8 cellular contexts compared by ENCODE assay signal in the genomic region with DNA sequence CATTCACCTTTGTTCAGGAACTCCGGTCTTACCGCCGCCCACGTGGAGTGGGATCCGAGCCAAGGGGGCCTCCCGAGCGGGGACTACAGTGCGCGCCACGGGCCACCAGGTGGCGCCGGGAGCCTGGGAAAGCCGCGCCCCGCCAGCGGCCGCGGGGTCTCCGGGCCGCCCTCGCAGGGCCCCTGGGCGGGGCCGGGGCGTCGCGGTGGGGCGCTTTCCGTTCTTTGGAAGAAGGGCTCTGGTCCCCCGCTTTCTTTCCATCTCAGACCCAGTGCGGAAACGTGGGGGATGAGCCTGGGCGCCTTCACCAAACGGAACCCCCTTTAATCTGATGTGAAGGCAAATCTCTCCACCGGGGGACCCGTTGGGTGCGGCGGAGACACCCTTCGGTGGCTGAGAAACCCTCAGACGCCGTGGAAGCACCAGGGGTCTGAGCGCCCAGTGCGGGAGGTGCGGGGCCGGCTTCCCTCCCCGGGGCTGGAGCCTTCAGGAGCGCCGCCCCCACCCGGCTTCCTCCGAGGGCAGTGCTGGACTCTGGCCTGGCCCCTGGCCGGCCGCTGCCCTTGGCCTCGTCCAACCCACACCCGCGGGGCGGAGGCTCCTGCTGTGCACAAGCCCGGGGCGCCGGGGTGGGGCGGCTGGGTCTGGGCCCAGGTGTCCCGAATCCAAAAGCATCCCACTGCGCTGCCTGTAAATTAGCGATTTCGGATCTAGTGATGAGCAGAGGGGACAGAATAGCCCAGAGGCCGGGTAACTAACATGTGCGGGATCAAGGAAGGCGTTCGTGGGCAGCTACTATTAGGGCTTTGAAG. TPM values are rescaled to one million over a fixed set of nuclear protein-coding genes. Genes with fewer than 3 reads are reported as not detected.
A peak's percentile ranks its signal among the peaks of the same experiment; 100 is the strongest.
DNase-seq lines count a peak whose midpoint lies in the region; ATAC-seq and TF ChIP-seq lines count a peak whose summit lies in the region.

No MANE protein-coding gene starts in this region.

- no peaks in the 10 kb centered on the region for H3K36me3 Mint-ChIP-seq in WTC11

- TF ChIP-seq CTCF in WTC11 (IDR thresholded peaks at IDR 0.05) (peak; percentile 88), cardiac fibroblast (IDR thresholded peaks at IDR 0.05; ENCODE audit: low read depth, low read length) (peak; percentile 69), spleen (IDR thresholded peaks at IDR 0.05 in 8 of 11, conservative IDR thresholded peaks at IDR 0.05 in 3 of 11) (peak; percentile 74 to 98 (median 95))

- H3K27me3 ChIP-seq in spleen (replicated peaks in 1 of 7): no peaks in the 10 kb centered on the region

- CTCF ChIA-PET in WTC11 (lab: Charles Lee): interaction anchor here (0.7 to 5.8 kb wide), 18 partner anchors 10 to 600 kb away, joined by 3 to 34 read pairs (median 4); a partner anchor contains a TSS

- TF ChIP-seq POLR2A in GM18505 (IDR thresholded peaks at IDR 0.05; ENCODE audit: borderline replicate concordance, extremely low read depth, insufficient read depth, insufficient read length): peak; percentile 69
- no peak for TF ChIP-seq POLR2A in spleen (IDR thresholded peaks at IDR 0.05)

- H3K36me3 ChIP-seq in spleen: peaks cover 0 to 3% (median 0%) of the 10 kb centered on the region in 6 donors

- POLR2A ChIA-PET in WTC11 (lab: Charles Lee): interaction anchor here (0.5 to 0.6 kb wide), 2 partner anchors 112 to 847 kb away, joined by 3 to 5 read pairs; no protein-coding TSS in a partner anchor

- H3K4me3 Mint-ChIP-seq in WTC11: peak overlapping the region; percentile 57

- H3K27ac ChIP-seq in spleen: peak overlapping the region; percentile 53 to 84 (median 81)

- no peaks in the 10 kb centered on the region for H3K9me3 ChIP-seq in spleen

- 7 to 17% (median 10%) methylated on average over 32 to 67 of the region's 67 CpGs for WGBS in spleen, 5 donors

- H3K27ac Mint-ChIP-seq in WTC11: no peak overlapping the region

- H3K27me3 Mint-ChIP-seq in WTC11 (ENCODE audit: low read depth): peaks cover 4% of the 10 kb centered on the region

- H3K9me3 Mint-ChIP-seq in WTC11: no peaks in the 10 kb centered on the region

- intact Hi-C loops in spleen (cut with DNase I; ENCODE audit: low total_unique reads): loop anchor here (2.0 to 10.0 kb wide), 3 partner anchors 181 to 1131 kb away; a partner anchor contains a TSS

- peak overlapping the region; percentile 71 to 74 for H3K4me3 ChIP-seq in cardiac fibroblast (replicated peaks in 1 of 2; ENCODE audit: low read depth in 2 of 2, low read length in 2 of 2)
- H3K4me3 ChIP-seq in spleen: peak overlapping the region; percentile 32 to 77 (median 58)

- H3K4me1 Mint-ChIP-seq in WTC11: peaks cover 53% of the 10 kb centered on the region

- DNase-seq in A172 (ENCODE audit: low spot score) (peak; percentile 77), NCI-H2107 treated with DMSO at 0.1 percent for 48 hours (lab: John Stamatoyannopoulos, UW; ENCODE audit: unreplicated experiment) (peak; percentile 72), WTC11 (ENCODE audit: low spot score) (peak; percentile 83), cardiac fibroblast (ENCODE audit: low read depth in 2 of 2) (peak; percentile 80 to 84), iris pigment epithelial cell (ENCODE audit: low read depth) (peak; percentile 69), spleen (peak; percentile 95)

- ATAC-seq in GM18505 (IDR thresholded peaks at IDR 0.05; ENCODE audit: unreplicated experiment) (peak; percentile 93), HG02970 (IDR thresholded peaks at IDR 0.05; ENCODE audit: low FRiP score, unreplicated experiment) (peak; percentile 84), WTC11 (peak; percentile 85)

- H3K4me1 ChIP-seq in spleen: peaks cover 0 to 35% (median 14%) of the 10 kb centered on the region in 6 donors

TF ChIP-seq in WTC11, 78 proteins besides CTCF, POLR2A, EP300 and RAD21 (continues in another document):
- TF ChIP-seq TP53 (CRISPR knock-in tag; IDR thresholded peaks at IDR 0.05): no peak
- TF ChIP-seq, protein P1, sequence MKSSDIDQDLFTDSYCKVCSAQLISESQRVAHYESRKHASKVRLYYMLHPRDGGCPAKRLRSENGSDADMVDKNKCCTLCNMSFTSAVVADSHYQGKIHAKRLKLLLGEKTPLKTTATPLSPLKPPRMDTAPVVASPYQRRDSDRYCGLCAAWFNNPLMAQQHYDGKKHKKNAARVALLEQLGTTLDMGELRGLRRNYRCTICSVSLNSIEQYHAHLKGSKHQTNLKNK (CRISPR knock-in tag; IDR thresholded peaks at IDR 0.05): no peak
- no peak for TF ChIP-seq FOXJ3 (CRISPR knock-in tag; IDR thresholded peaks at IDR 0.05; ENCODE audit: borderline replicate concordance)
- TF ChIP-seq, protein P2, sequence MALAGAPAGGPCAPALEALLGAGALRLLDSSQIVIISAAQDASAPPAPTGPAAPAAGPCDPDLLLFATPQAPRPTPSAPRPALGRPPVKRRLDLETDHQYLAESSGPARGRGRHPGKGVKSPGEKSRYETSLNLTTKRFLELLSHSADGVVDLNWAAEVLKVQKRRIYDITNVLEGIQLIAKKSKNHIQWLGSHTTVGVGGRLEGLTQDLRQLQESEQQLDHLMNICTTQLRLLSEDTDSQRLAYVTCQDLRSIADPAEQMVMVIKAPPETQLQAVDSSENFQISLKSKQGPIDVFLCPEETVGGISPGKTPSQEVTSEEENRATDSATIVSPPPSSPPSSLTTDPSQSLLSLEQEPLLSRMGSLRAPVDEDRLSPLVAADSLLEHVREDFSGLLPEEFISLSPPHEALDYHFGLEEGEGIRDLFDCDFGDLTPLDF (CRISPR knock-in tag; IDR thresholded peaks at IDR 0.05): no peak
- TF ChIP-seq ZNF416 (CRISPR knock-in tag; IDR thresholded peaks at IDR 0.05): no peak
- TF ChIP-seq NFE2L1 (CRISPR knock-in tag; IDR thresholded peaks at IDR 0.05): no peak
- no peak for TF ChIP-seq ZNF396 (CRISPR knock-in tag; IDR thresholded peaks at IDR 0.05; ENCODE audit: borderline replicate concordance)
- peak; percentile 81 for TF ChIP-seq FOXP1 (CRISPR knock-in tag; IDR thresholded peaks at IDR 0.05; ENCODE audit: borderline replicate concordance)
- TF ChIP-seq CREB1 (CRISPR knock-in tag; IDR thresholded peaks at IDR 0.05): no peak
- TF ChIP-seq, protein P3, sequence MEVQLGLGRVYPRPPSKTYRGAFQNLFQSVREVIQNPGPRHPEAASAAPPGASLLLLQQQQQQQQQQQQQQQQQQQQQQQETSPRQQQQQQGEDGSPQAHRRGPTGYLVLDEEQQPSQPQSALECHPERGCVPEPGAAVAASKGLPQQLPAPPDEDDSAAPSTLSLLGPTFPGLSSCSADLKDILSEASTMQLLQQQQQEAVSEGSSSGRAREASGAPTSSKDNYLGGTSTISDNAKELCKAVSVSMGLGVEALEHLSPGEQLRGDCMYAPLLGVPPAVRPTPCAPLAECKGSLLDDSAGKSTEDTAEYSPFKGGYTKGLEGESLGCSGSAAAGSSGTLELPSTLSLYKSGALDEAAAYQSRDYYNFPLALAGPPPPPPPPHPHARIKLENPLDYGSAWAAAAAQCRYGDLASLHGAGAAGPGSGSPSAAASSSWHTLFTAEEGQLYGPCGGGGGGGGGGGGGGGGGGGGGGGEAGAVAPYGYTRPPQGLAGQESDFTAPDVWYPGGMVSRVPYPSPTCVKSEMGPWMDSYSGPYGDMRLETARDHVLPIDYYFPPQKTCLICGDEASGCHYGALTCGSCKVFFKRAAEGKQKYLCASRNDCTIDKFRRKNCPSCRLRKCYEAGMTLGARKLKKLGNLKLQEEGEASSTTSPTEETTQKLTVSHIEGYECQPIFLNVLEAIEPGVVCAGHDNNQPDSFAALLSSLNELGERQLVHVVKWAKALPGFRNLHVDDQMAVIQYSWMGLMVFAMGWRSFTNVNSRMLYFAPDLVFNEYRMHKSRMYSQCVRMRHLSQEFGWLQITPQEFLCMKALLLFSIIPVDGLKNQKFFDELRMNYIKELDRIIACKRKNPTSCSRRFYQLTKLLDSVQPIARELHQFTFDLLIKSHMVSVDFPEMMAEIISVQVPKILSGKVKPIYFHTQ (CRISPR knock-in tag; IDR thresholded peaks at IDR 0.05): no peak
- TF ChIP-seq RORB (CRISPR knock-in tag; IDR thresholded peaks at IDR 0.05): no peak
- TF ChIP-seq, protein P4, sequence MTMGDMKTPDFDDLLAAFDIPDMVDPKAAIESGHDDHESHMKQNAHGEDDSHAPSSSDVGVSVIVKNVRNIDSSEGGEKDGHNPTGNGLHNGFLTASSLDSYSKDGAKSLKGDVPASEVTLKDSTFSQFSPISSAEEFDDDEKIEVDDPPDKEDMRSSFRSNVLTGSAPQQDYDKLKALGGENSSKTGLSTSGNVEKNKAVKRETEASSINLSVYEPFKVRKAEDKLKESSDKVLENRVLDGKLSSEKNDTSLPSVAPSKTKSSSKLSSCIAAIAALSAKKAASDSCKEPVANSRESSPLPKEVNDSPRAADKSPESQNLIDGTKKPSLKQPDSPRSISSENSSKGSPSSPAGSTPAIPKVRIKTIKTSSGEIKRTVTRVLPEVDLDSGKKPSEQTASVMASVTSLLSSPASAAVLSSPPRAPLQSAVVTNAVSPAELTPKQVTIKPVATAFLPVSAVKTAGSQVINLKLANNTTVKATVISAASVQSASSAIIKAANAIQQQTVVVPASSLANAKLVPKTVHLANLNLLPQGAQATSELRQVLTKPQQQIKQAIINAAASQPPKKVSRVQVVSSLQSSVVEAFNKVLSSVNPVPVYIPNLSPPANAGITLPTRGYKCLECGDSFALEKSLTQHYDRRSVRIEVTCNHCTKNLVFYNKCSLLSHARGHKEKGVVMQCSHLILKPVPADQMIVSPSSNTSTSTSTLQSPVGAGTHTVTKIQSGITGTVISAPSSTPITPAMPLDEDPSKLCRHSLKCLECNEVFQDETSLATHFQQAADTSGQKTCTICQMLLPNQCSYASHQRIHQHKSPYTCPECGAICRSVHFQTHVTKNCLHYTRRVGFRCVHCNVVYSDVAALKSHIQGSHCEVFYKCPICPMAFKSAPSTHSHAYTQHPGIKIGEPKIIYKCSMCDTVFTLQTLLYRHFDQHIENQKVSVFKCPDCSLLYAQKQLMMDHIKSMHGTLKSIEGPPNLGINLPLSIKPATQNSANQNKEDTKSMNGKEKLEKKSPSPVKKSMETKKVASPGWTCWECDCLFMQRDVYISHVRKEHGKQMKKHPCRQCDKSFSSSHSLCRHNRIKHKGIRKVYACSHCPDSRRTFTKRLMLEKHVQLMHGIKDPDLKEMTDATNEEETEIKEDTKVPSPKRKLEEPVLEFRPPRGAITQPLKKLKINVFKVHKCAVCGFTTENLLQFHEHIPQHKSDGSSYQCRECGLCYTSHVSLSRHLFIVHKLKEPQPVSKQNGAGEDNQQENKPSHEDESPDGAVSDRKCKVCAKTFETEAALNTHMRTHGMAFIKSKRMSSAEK (CRISPR knock-in tag; IDR thresholded peaks at IDR 0.05; ENCODE audit: borderline replicate concordance): no peak
- TF ChIP-seq ATF1 (CRISPR knock-in tag; IDR thresholded peaks at IDR 0.05): no peak
- 0 out of 2 replicates have a peak, but pooled peaks have one; percentile 20 for TF ChIP-seq FOXK1 (CRISPR knock-in tag; IDR thresholded peaks at IDR 0.05)
- no peak for TF ChIP-seq RELA (CRISPR knock-in tag; IDR thresholded peaks at IDR 0.05; ENCODE audit: borderline replicate concordance)

RNA-seq across cellular contexts. Expression of a gene that starts 44.6 kb away (rescaled TPM):
- 68.0 and 83.0 TPM in 2 replicates for total RNA-seq in A172 (2014; rRNA removed; shearing (Covaris generic))
- total RNA-seq in WTC11 (2021) (77.8 to 102 TPM (median 79.2 TPM) in 3 replicates), spleen (10 to 100 TPM; 44.7 to 57.5 (median 55.6) TPM)
- polyA plus RNA-seq in spleen: 10 to 100 TPM; 17.3 to 31.4 (median 22.2) TPM

Comparison
In these comparisons a context has a peak if more than half of its experiments do, and no peak if none do; other contexts are left out.
1. Peak in every context shown above with its lines: DNase-seq, ATAC-seq, H3K4me3 ChIP-seq and H3K27ac ChIP-seq.